25 cellular contexts compared by ENCODE assay signal in the genomic region with DNA sequence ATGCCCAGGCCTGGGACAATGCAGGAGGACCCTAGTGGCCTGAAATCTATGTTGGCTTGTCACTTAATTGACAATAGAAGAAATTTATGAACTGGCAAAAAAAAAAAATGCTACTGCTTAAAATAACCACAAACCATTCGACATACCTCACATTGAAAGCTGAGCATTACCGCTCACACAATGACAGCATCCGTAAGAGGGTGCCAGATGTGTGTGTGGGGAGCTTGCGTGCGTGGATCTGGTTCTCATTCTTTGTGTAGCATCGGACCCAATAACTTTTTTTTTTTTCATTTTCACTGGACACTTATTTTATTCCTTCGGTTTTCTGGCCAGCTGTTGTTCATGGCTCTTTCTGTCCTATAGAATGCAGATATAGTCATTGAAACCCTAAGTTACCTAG.
DNase-seq lines count a peak whose midpoint lies in the region; ATAC-seq and TF ChIP-seq lines count a peak whose summit lies in the region.
"Had no signal": no experiment of that assay in that cellular context is flagged by ENCODE, and none has a peak within 500 bp of the region (broad histone marks: within the 10 kb centered on the region; RNA-seq: fewer than 3 reads in every experiment).

No MANE protein-coding gene starts in this region.

- no peaks in the 10 kb centered on the region for H3K36me3 Mint-ChIP-seq in neural crest cell (ENCODE audit: low read depth)
- H3K36me3 Mint-ChIP-seq: CD14-positive monocyte; CD8-positive, alpha-beta T cell had no signal

- H3K27ac Mint-ChIP-seq in neural crest cell (ENCODE audit: unreplicated experiment): peak overlapping the region; percentile 43
- H3K27ac Mint-ChIP-seq: B cell; CD14-positive monocyte; CD4-positive, alpha-beta T cell; CD4-positive, CD25-positive, alpha-beta regulatory T cell; CD8-positive, alpha-beta T cell had no signal

- no peaks in the 10 kb centered on the region for H3K4me1 Mint-ChIP-seq in neural crest cell
- H3K4me1 Mint-ChIP-seq: B cell; CD14-positive monocyte; CD4-positive, CD25-positive, alpha-beta regulatory T cell had no signal

- no peak overlapping the region for H3K4me3 Mint-ChIP-seq in neural crest cell
- H3K4me3 Mint-ChIP-seq: B cell; CD14-positive monocyte; CD4-positive, alpha-beta memory T cell; CD4-positive, alpha-beta T cell; CD4-positive, CD25-positive, alpha-beta regulatory T cell; CD8-positive, alpha-beta memory T cell; CD8-positive, alpha-beta T cell had no signal

- no peaks in the 10 kb centered on the region for H3K27me3 Mint-ChIP-seq in neural crest cell (ENCODE audit: low read depth)
- H3K27me3 Mint-ChIP-seq: CD4-positive, alpha-beta T cell; CD4-positive, CD25-positive, alpha-beta regulatory T cell had no signal

- H3K9me3 Mint-ChIP-seq in neural crest cell: no peaks in the 10 kb centered on the region
- H3K9me3 Mint-ChIP-seq: CD4-positive, alpha-beta T cell; CD8-positive, alpha-beta memory T cell; CD8-positive, alpha-beta T cell had no signal

- no peak for DNase-seq in neural crest cell (ENCODE audit: low read depth, low spot score)
- DNase-seq: 8988T; ACHN; AML-193; BE2C; C1 segment of cervical spinal cord; Caco-2; Calu3; CD4-positive, alpha-beta memory T cell; CD4-positive, alpha-beta T cell; CD4-positive, CD25-positive, alpha-beta regulatory T cell; CD8-positive, alpha-beta memory T cell; CD8-positive, alpha-beta T cell; COR-L47; DMS 273 treated with DMSO at 0.1 percent for 48 hours; DMS153; DMS53; DMS79; DMS79 treated with DMSO at 0.1 percent for 48 hours; DND-41; EL had no signal

- no peak for ATAC-seq in HG03039 (IDR thresholded peaks at IDR 0.05; ENCODE audit: unreplicated experiment)
- ATAC-seq: A549; CD8-positive, alpha-beta T cell had no signal

- no peak for TF ChIP-seq CTCF in neural crest cell (conservative IDR thresholded peaks at IDR 0.05)
